Comparison of ENCODE assay signal across 8 cellular contexts in the genomic region with DNA sequence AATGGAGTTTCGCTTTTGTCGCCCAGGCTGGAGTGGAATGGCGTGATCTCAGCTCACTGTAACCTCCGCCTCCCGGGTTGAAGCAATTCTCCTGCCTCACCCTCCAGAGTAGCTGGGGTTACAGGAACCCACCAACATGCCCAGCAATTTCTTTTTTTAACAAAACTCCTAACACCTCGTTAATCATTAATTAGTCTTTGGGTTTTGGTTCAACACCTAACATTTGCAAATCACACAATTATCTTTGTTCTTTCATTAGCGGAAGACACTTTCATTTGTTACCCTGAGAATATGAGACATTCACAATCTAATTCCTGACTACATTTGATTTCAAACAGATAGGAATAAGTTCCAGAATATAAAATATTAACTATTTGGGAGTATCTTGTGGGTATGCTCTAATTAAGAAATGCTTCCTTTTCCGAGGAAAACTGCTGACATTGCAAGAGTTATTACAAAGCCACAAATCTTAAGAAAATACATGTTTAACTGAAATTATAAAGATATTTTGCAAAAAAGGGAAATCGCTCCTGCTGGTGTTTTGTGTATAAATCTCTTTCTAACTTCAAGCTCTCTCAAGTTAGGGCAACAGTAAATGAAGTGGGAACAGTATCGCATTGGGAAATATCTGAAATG. TPM values are rescaled to one million over a fixed set of nuclear protein-coding genes. Genes with fewer than 3 reads are reported as not detected.
A peak's percentile ranks its signal among the peaks of the same experiment; 100 is the strongest.
DNase-seq lines count a peak whose midpoint lies in the region; ATAC-seq, FAIRE-seq and TF ChIP-seq lines count a peak whose summit lies in the region.

No MANE protein-coding gene starts in this region.

- no peak for TF ChIP-seq CTCF in VCaP (conservative IDR thresholded peaks at IDR 0.05)

- H3K9ac ChIP-seq in skeletal muscle tissue (ENCODE audit: low read depth in 1 of 3, low read length in 3 of 3): peak overlapping the region; percentile 72 to 99 (median 93)

- DNase-seq in GM18507 (ENCODE audit: extremely low spot score, insufficient read length, low read depth) (no peak), right cardiac atrium (no peak), activated gamma-delta T cell treated with Interleukin-2 at 50 U/mL for 16 hours (no peak)

- no peaks in the 10 kb centered on the region for H3K9me3 ChIP-seq in right cardiac atrium (ENCODE audit: control insufficient read depth, low read length)
- H3K9me3 ChIP-seq in skeletal muscle tissue (ENCODE audit: control insufficient read depth in 3 of 3, low read length in 3 of 3): no peaks in the 10 kb centered on the region

- H3K4me1 ChIP-seq in right cardiac atrium (ENCODE audit: control insufficient read depth, insufficient read depth, low read length): peaks cover 5% of the 10 kb centered on the region
- peaks cover 10 to 20% (median 17%) of the 10 kb centered on the region in 3 donors for H3K4me1 ChIP-seq in skeletal muscle tissue (ENCODE audit: control insufficient read depth in 3 of 3, insufficient read depth in 3 of 3, low read length in 3 of 3)

- ATAC-seq in right cardiac atrium: no peak
- no peak for ATAC-seq in HG02610 (IDR thresholded peaks at IDR 0.05; ENCODE audit: unreplicated experiment)
- no peak for ATAC-seq in GM19023 (IDR thresholded peaks at IDR 0.05; ENCODE audit: unreplicated experiment)
- no peak for ATAC-seq in GM18520 (IDR thresholded peaks at IDR 0.05; ENCODE audit: unreplicated experiment)

- WGBS in right cardiac atrium: 88% methylated on average over 10 of the region's 10 CpGs

- peak overlapping the region; percentile 80 for H3K4me3 ChIP-seq in right cardiac atrium (ENCODE audit: low read length)
- H3K4me3 ChIP-seq in skeletal muscle tissue (ENCODE audit: low read length in 3 of 3): peak overlapping the region; percentile 80 to 95 (median 89)

- peak overlapping the region; percentile 89 for H3K27ac ChIP-seq in VCaP
- peak overlapping the region; percentile 99 for H3K27ac ChIP-seq in right cardiac atrium (ENCODE audit: low read length)
- no peak overlapping the region for H3K27ac ChIP-seq in skeletal muscle tissue (ENCODE audit: low read depth, low read length)

- peak; percentile 33 for FAIRE-seq in GM18507 (lab: Jason Lieb, UNC)

- intact Hi-C loops in right cardiac atrium (cut with DNase I): no loop called here

- H3K27me3 ChIP-seq in right cardiac atrium (ENCODE audit: control insufficient read depth, insufficient read depth) (no peaks in the 10 kb centered on the region), skeletal muscle tissue (ENCODE audit: control insufficient read depth in 3 of 3, insufficient read depth in 3 of 3, low read length in 3 of 3) (no peaks in the 10 kb centered on the region)

- H3K36me3 ChIP-seq in skeletal muscle tissue (ENCODE audit: control insufficient read depth in 3 of 3, insufficient read depth in 3 of 3, low read length in 3 of 3): peaks cover 0 to 6% (median 2%) of the 10 kb centered on the region in 3 donors

RNA-seq across cellular contexts. Expression of a gene that starts 1.2 kb away (rescaled TPM):
- total RNA-seq in right cardiac atrium: 10 to 100 TPM; 16.6 to 24.4 (median 18.9) TPM
- polyA plus RNA-seq in right cardiac atrium: 23.4 TPM
- total RNA-seq in skeletal muscle tissue: 20.9 TPM

RNA-seq across cellular contexts. Expression of a gene that starts 41.8 kb away (rescaled TPM):
- total RNA-seq in right cardiac atrium (1 to 10 TPM in 3 of 4 donors, under 1 TPM in 1; 0.94 to 2.4 (median 2.0) TPM), skeletal muscle tissue (3.1 TPM)
- 1.1 TPM for polyA plus RNA-seq in right cardiac atrium
